In genomic region chr6:57046332-57047256, GRCh38 we compare ENCODE assay signal across 8 cellular contexts. TPM values are rescaled to one million over a fixed set of nuclear protein-coding genes. Genes with fewer than 3 reads are reported as not detected.
DNase-seq lines count a peak whose midpoint lies in the region; ATAC-seq and TF ChIP-seq lines count a peak whose summit lies in the region.
"Not testable (repeated sequence)": the region's sequence is repeated elsewhere in the genome, so short reads cannot be mapped to it uniquely, and the experiment has no call there.

Gene KIAA1586 (plus strand): TSS chr6:57046693. CDS start chr6:57046756, 63 bp downstream.

- H3K27me3 Mint-ChIP-seq in effector memory CD8-positive, alpha-beta T cell, result peaks cover 15 to 20% of the 10 kb centered on the region in 2 donors

- peaks cover 18 to 20% of the 10 kb centered on the region in 2 donors for H3K4me1 Mint-ChIP-seq in effector memory CD8-positive, alpha-beta T cell (ENCODE audit: low read depth in 2 of 2)

- H3K4me3 Mint-ChIP-seq in effector memory CD8-positive, alpha-beta T cell, result peak within 1 kb of the TSS; percentile 98

- H3K36me3 Mint-ChIP-seq in effector memory CD8-positive, alpha-beta T cell (ENCODE audit: insufficient read depth), result peaks cover 29% of the 10 kb centered on the region

- peak within 1 kb of the TSS; percentile 94 to 95 for H3K27ac Mint-ChIP-seq in effector memory CD8-positive, alpha-beta T cell

- not testable (repeated sequence) for H3K9me3 Mint-ChIP-seq in effector memory CD8-positive, alpha-beta T cell

- POLR2A ChIA-PET in activated CD8-positive, alpha-beta memory T cell treated with anti-CD3 and anti-CD28 coated beads for 36 hours (lab: Charles Lee), result not testable (repeated sequence)

- TF ChIP-seq CTCF in GM20000 (IDR thresholded peaks at IDR 0.05; ENCODE audit: extremely low read depth, missing control alignments), result not testable (repeated sequence)

- peak; percentile 88 for ATAC-seq in effector memory CD8-positive, alpha-beta T cell (replicated peaks)

- peak; percentile 70 for DNase-seq in CMK (ENCODE audit: low read depth)
- DNase-seq in GM20000 (ENCODE audit: low spot score), result peak; percentile 87
- peak; percentile 59 for DNase-seq in HS-5 (ENCODE audit: low read depth)
- DNase-seq in NK-92 treated with Interleukin-12 subunit alpha and Interleukin-12 subunit beta, amount 100 ng/mL, for 24 hours (lab: John Stamatoyannopoulos, UW), result peak; percentile 64
- peak; percentile 58 to 70 (median 67) for DNase-seq in effector memory CD8-positive, alpha-beta T cell
- peak; percentile 95 for DNase-seq in mesenteric fat pad (ENCODE audit: low spot score)
- DNase-seq in stimulated activated CD8-positive, alpha-beta memory T cell treated with anti-CD3 and anti-CD28 coated beads, Interleukin-15, amount 100 ng/mL, for 1 hour (ENCODE audit: low read depth), result peak; percentile 42

- CTCF ChIA-PET in activated CD8-positive, alpha-beta memory T cell treated with anti-CD3 and anti-CD28 coated beads for 36 hours (lab: Charles Lee), result interaction anchor here (0.8 to 1.2 kb wide), 2 partner anchors 25 to 711 kb away, joined by 3 read pairs; no protein-coding TSS in a partner anchor

RNA-seq across cellular contexts. Expression of gene KIAA1586, which starts in this region (rescaled TPM):
- 10 to 100 TPM; 16.0 to 17.7 TPM for total RNA-seq in activated CD8-positive, alpha-beta memory T cell treated with anti-CD3 and anti-CD28 coated beads for 36 hours
- 14.4 TPM for total RNA-seq in mesenteric fat pad

Comparison
In these comparisons a context has a peak if more than half of its experiments do, and no peak if none do; other contexts are left out.
1. Peak in every context shown above with its lines: DNase-seq and ATAC-seq.
2. DNase-seq: peak in every context shown above with its lines; median percentile 95 in mesenteric fat pad; 87 in GM20000; 70 in CMK; 67 in effector memory CD8-positive, alpha-beta T cell; 64 in NK-92 treated with Interleukin-12 subunit alpha and Interleukin-12 subunit beta, amount 100 ng/mL, for 24 hours; 59 in HS-5; 42 in stimulated activated CD8-positive, alpha-beta memory T cell treated with anti-CD3 and anti-CD28 coated beads, Interleukin-15, amount 100 ng/mL, for 1 hour.